Comparison of ENCODE assay signal across 24 cellular contexts in genomic region chr6:25727028-25727427, GRCh38. TPM values are rescaled to one million over a fixed set of nuclear protein-coding genes. Genes with fewer than 3 reads are reported as not detected.
A peak's percentile ranks its signal among the peaks of the same experiment; 100 is the strongest.
DNase-seq lines count a peak whose midpoint lies in the region; FAIRE-seq and TF ChIP-seq lines count a peak whose summit lies in the region.
"Had no signal": no experiment of that assay in that cellular context is flagged by ENCODE, and none has a peak within 500 bp of the region (broad histone marks: within the 10 kb centered on the region; RNA-seq: fewer than 3 reads in every experiment).

No MANE protein-coding gene starts in this region.

- no peak overlapping the region for H3K18ac ChIP-seq in H1 (ENCODE audit: extremely low read depth, low read length)

- TF ChIP-seq POLR2A in H1 (IDR thresholded peaks at IDR 0.05; ENCODE audit: control extremely low read depth in 1 of 2, low read depth in 2 of 2, low read length in 2 of 2) = no peak
- TF ChIP-seq POLR2A in testis (IDR thresholded peaks at IDR 0.05) = no peak

- peak overlapping the region; percentile 52; the same call in 1 of the 2 replicates for H2AFZ ChIP-seq in H1 (ENCODE audit: low read length)

- no peak overlapping the region for H3K9ac ChIP-seq in H1 (replicated peaks in 1 of 4; ENCODE audit: extremely low read depth in 1 of 4, low read depth in 3 of 4, low read length in 3 of 4)
- H3K9ac ChIP-seq: BLaER1 treated with 17β-estradiol and CSF1 and Interleukin-3, amounts not matched to agents 10 nM and 100 nM had no signal

- H2BK12ac ChIP-seq in H1 (ENCODE audit: low read depth, low read length) = no peak overlapping the region

- H3K36me3 ChIP-seq in H1 (ENCODE audit: control insufficient read depth in 2 of 4, insufficient read depth in 4 of 4, low read length in 3 of 4) = no peaks in the 10 kb centered on the region
- H3K36me3 ChIP-seq in testis (ENCODE audit: low read depth, missing control alignments) = no peaks in the 10 kb centered on the region
- H3K36me3 ChIP-seq: BE2C; BLaER1 treated with 17β-estradiol and CSF1 and Interleukin-3, amounts not matched to agents 10 nM and 100 nM had no signal

- no peaks in the 10 kb centered on the region for H3K27me3 ChIP-seq in H1 (replicated peaks in 1 of 4; ENCODE audit: control insufficient read depth in 3 of 4, extremely low read depth in 1 of 4, insufficient read depth in 3 of 4, low read length in 3 of 4)
- no peaks in the 10 kb centered on the region for H3K27me3 ChIP-seq in testis
- H3K27me3 ChIP-seq: BE2C; BLaER1 treated with 17β-estradiol and CSF1 and Interleukin-3, amounts not matched to agents 10 nM and 100 nM had no signal

- TF ChIP-seq EP300 in H1 (IDR thresholded peaks at IDR 0.05; ENCODE audit: borderline replicate concordance in 1 of 2, low read depth in 2 of 2, low read length in 2 of 2) = no peak

- no peak overlapping the region for H2BK120ac ChIP-seq in H1 (replicated peaks; ENCODE audit: low read depth, low read length)

- no peak overlapping the region for H2BK5ac ChIP-seq in H1 (ENCODE audit: low read depth, low read length)

- H2AK5ac ChIP-seq in H1 (ENCODE audit: low read depth, low read length) = no peak overlapping the region

- no peak overlapping the region for H4K8ac ChIP-seq in H1 (ENCODE audit: extremely low read depth, insufficient read depth, low read length)

- H3K23ac ChIP-seq in H1 (ENCODE audit: insufficient read length) = no peak overlapping the region

- FAIRE-seq in H1 (lab: Jason Lieb, UNC) = no peak
- FAIRE-seq: A549, D721Med, GM12878, GM19239 had no signal

- no peak overlapping the region for H3K56ac ChIP-seq in H1 (replicated peaks; ENCODE audit: insufficient read length, low read depth, low read length)

- no peaks in the 10 kb centered on the region for H3K79me1 ChIP-seq in H1 (ENCODE audit: low read depth, low read length)

- POLR2A ChIA-PET in H1 (lab: Charles Lee; ENCODE audit: partially characterized antibody) = no interaction called here

- H4K20me1 ChIP-seq in H1 (replicated peaks in 1 of 2; ENCODE audit: control insufficient read depth in 1 of 2, insufficient read depth in 2 of 2, low read length in 2 of 2) = no peaks in the 10 kb centered on the region
- H4K20me1 ChIP-seq: BLaER1 treated with 17β-estradiol and CSF1 and Interleukin-3, amounts not matched to agents 10 nM and 100 nM had no signal

- H3K9me3 ChIP-seq in H1 (ENCODE audit: insufficient read depth in 2 of 2, low read depth in 1 of 2, low read length in 1 of 2) (no peaks in the 10 kb centered on the region), testis (no peaks in the 10 kb centered on the region)
- H3K9me3 ChIP-seq: A549, BE2C had no signal

- H3K79me2 ChIP-seq in H1 (ENCODE audit: control insufficient read depth in 1 of 2, insufficient read depth in 2 of 2, low read length in 2 of 2) = no peaks in the 10 kb centered on the region

- intact Hi-C loops in testis (cut with DNase I; ENCODE audit: low total_unique reads) = no loop called here

- TF ChIP-seq RAD21 in H1 (IDR thresholded peaks at IDR 0.05 in 1 of 2, conservative IDR thresholded peaks at IDR 0.05 in 1 of 2; ENCODE audit: low read depth in 2 of 2, low read length in 2 of 2) = no peak

- no peak overlapping the region for H2BK15ac ChIP-seq in H1 (ENCODE audit: low read length)

- CTCF ChIA-PET in H1 (lab: Charles Lee; ENCODE audit: partially characterized antibody) = interaction anchor here (0.6 to 2.1 kb wide), 7 partner anchors 9 to 1674 kb away, joined by 3 to 12 read pairs (median 3); no protein-coding TSS in a partner anchor

- DNase-seq in DMS53 treated with DMSO at 0.1 percent for 48 hours (lab: John Stamatoyannopoulos, UW; ENCODE audit: unreplicated experiment) (peak; percentile 32), H1 (ENCODE audit: low read depth in 1 of 2, low spot score in 2 of 2) (no peak), testis (peak; percentile 33), RKO (ENCODE audit: low spot score) (no peak), GM19240 (ENCODE audit: insufficient read length, low spot score) (no peak), H4 (ENCODE audit: low spot score) (no peak)
- DNase-seq: 8988T; ACHN; AML-193; BE2C; CD4-positive, alpha-beta T cell; CD8-positive, alpha-beta memory T cell; DMS 273 treated with DMSO at 0.1 percent for 48 hours; DMS79; EL; GDM1; GOT3; H9 had no signal

- no peak overlapping the region for H3K4me2 ChIP-seq in H1 (ENCODE audit: insufficient read depth in 1 of 2, low read depth in 2 of 2, low read length in 2 of 2)
- H3K4me2 ChIP-seq: A549; BLaER1 treated with 17β-estradiol and CSF1 and Interleukin-3, amounts not matched to agents 10 nM and 100 nM had no signal

- H3K23me2 ChIP-seq in H1 (ENCODE audit: low read depth, low read length) = no peaks in the 10 kb centered on the region

- H3K4me1 ChIP-seq in H1 (replicated peaks in 1 of 4; ENCODE audit: control insufficient read depth in 3 of 4, insufficient read depth in 4 of 4, low read length in 3 of 4) = no peaks in the 10 kb centered on the region
- H3K4me1 ChIP-seq in testis = no peaks in the 10 kb centered on the region
- H3K4me1 ChIP-seq: A549; BE2C; BLaER1 treated with 17β-estradiol and CSF1 and Interleukin-3, amounts not matched to agents 10 nM and 100 nM had no signal

- no peak overlapping the region for H3K14ac ChIP-seq in H1 (ENCODE audit: insufficient read length)

- TF ChIP-seq CTCF in H1 (IDR thresholded peaks at IDR 0.05; ENCODE audit: control extremely low read depth in 1 of 3, insufficient read depth in 1 of 3, low read depth in 1 of 3, low read length in 3 of 3) (no peak), testis (IDR thresholded peaks at IDR 0.05) (no peak)

- H3K4ac ChIP-seq in H1 (replicated peaks; ENCODE audit: insufficient read length, low read depth, low read length) = no peak overlapping the region

- H3K27ac ChIP-seq in H1 (ENCODE audit: low read depth, low read length) (no peak overlapping the region), testis (no peak overlapping the region)
- H3K27ac ChIP-seq: A549; BLaER1 treated with 17β-estradiol and CSF1 and Interleukin-3, amounts not matched to agents 10 nM and 100 nM had no signal

- H4K5ac ChIP-seq in H1 (ENCODE audit: insufficient read length, low read depth, low read length) = no peak overlapping the region

- WGBS in H1 (ENCODE audit: extremely low coverage in 1 of 2, insufficient coverage in 1 of 2, insufficient read length in 1 of 2, insufficient replicate concordance in 2 of 2, low coverage in 1 of 2, low lambda C conversion rate in 2 of 2, missing lambda C conversion rate in 1 of 2), 2 experiments = 94% methylated on average over 14 of the region's 14 CpGs; no CpG with 5 or more reads in 1 of the 2 experiments
- WGBS in testis, 2 donors = 68 to 75% methylated on average over 14 of the region's 14 CpGs

- H2BK20ac ChIP-seq in H1 (ENCODE audit: low read length) = no peak overlapping the region

- H4K91ac ChIP-seq in H1 (replicated peaks; ENCODE audit: insufficient read length, low read length) = no peak overlapping the region

- no peak overlapping the region for H3K4me3 ChIP-seq in H1 (ENCODE audit: extremely low read depth in 1 of 4, insufficient read depth in 2 of 4, low read depth in 3 of 4, low read length in 4 of 4)
- H3K4me3 ChIP-seq in testis = peak overlapping the region in 1 of 2 donors; percentile 46
- H3K4me3 ChIP-seq: A549; BLaER1 treated with 17β-estradiol and CSF1 and Interleukin-3, amounts not matched to agents 10 nM and 100 nM; GM12878 had no signal

TF ChIP-seq in H1, 55 proteins besides CTCF, POLR2A, EP300 and RAD21:
- TF ChIP-seq KDM4A (IDR thresholded peaks at IDR 0.05; ENCODE audit: low read depth, low read length, severe bottlenecking) (no peak), TEAD4 (IDR thresholded peaks at IDR 0.05; ENCODE audit: low read depth, low read length) (no peak), USF2 (IDR thresholded peaks at IDR 0.05; ENCODE audit: low read length) (no peak), CTBP2 (IDR thresholded peaks at IDR 0.05; ENCODE audit: borderline replicate concordance, insufficient read depth, insufficient read length, low read length) (no peak), BCL11A (IDR thresholded peaks at IDR 0.05; ENCODE audit: low read depth in 2 of 2, low read length in 2 of 2) (no peak), SP1 (IDR thresholded peaks at IDR 0.05; ENCODE audit: low read depth, low read length) (no peak), JUND (IDR thresholded peaks at IDR 0.05; ENCODE audit: low read length) (no peak), CBX5 (IDR thresholded peaks at IDR 0.05; ENCODE audit: low read depth, low read length) (no peak)

RNA-seq across cellular contexts. Expression of gene SLC17A4, which starts 27.5 kb away (rescaled TPM):
- not detected in 2 replicates for total RNA-seq in H1 (2021; fragmentation: NEBNext Ultra II Directional; extraction: Animal tissue kit (Norgen Biotek cat#: 25700))
- not detected in 2 replicates for polyA plus RNA-seq in H1 (2011; rRNA removed)
- polyA plus RNA-seq in H1 (2011; cell fraction: cytosol; rRNA removed) = not detected
- not detected for polyA plus RNA-seq in H1 (2011; cell fraction: nucleus; rRNA removed)
- polyA plus RNA-seq in H1 (2012, experiment 1 of 2) = not detected in 4 replicates
- not detected for polyA plus RNA-seq in H1 (2012, experiment 2 of 2)
- not detected for polyA plus RNA-seq in H1 (2013, experiment 1 of 2)
- not detected for polyA plus RNA-seq in H1 (2013, experiment 2 of 2)
- polyA minus RNA-seq in H1 (2011; rRNA and poly(A)+ RNA removed) = not detected in 2 replicates
- polyA minus RNA-seq in H1 (2011; cell fraction: cytosol; rRNA and poly(A)+ RNA removed) = not detected
- not detected for polyA minus RNA-seq in H1 (2011; cell fraction: nucleus; rRNA and poly(A)+ RNA removed)
- total RNA-seq in testis = under 1 TPM; 0.24 to 0.37 TPM
- 0.45 TPM for polyA plus RNA-seq in testis (ENCODE audit: insufficient read depth, low read depth, low replicate concordance)
- not detected in 2 replicates for total RNA-seq in H4 (2014; rRNA removed; shearing (Covaris generic))
- total RNA-seq: CD4-positive, alpha-beta T cell; CD8-positive, alpha-beta memory T cell; GM12878; H9 had no signal
- polyA plus RNA-seq: CD14-positive monocyte; CD8-positive, alpha-beta memory T cell; GM12878 had no signal

Comparison
In these comparisons a context has a peak if more than half of its experiments do, and no peak if none do; other contexts are left out.
1. DNase-seq: peak in DMS53 treated with DMSO at 0.1 percent for 48 hours (single experiment) and testis (single experiment); none in H1 (0 of 2), RKO (single experiment), GM19240 (single experiment) and H4 (single experiment).